In genomic region chr17:42891539-42892152, GRCh38 we compare ENCODE assay signal across 12 cellular contexts. TPM values are rescaled to one million over a fixed set of nuclear protein-coding genes. Genes with fewer than 3 reads are reported as not detected.
DNase-seq lines count a peak whose midpoint lies in the region; ATAC-seq, FAIRE-seq and TF ChIP-seq lines count a peak whose summit lies in the region.
"Had no signal": no experiment of that assay in that cellular context is flagged by ENCODE, and none has a peak within 500 bp of the region (broad histone marks: within the 10 kb centered on the region; RNA-seq: fewer than 3 reads in every experiment).

No MANE protein-coding gene starts in this region.

- H3K4me1 ChIP-seq in endothelial cell of umbilical vein (ENCODE audit: control insufficient read depth, extremely low read depth, insufficient read depth, low read length) (peaks cover 25% of the 10 kb centered on the region), mesenchymal stem cell (ENCODE audit: control insufficient read depth, insufficient read depth, low read depth, low read length) (peaks cover 8% of the 10 kb centered on the region), subcutaneous abdominal adipose tissue (ENCODE audit: control insufficient read depth in 5 of 5, insufficient read depth in 5 of 5, low read length in 5 of 5) (peaks cover 6 to 58% (median 53%) of the 10 kb centered on the region in 5 donors)

- no peak overlapping the region for H3K27ac Mint-ChIP-seq in natural killer cell

- H2AFZ ChIP-seq in endothelial cell of umbilical vein (ENCODE audit: low read depth, low read length), result peak overlapping the region; percentile 12
- no peak overlapping the region for H2AFZ ChIP-seq in mesenchymal stem cell (ENCODE audit: low read depth, low read length)

- H2BK15ac ChIP-seq in mesenchymal stem cell (ENCODE audit: low read depth, poor library complexity, severe bottlenecking), result no peak overlapping the region

- H3K4ac ChIP-seq in mesenchymal stem cell (ENCODE audit: low read depth in 1 of 2, low read length in 2 of 2), result no peak overlapping the region

- POLR2A ChIA-PET in endothelial cell of umbilical vein (lab: Charles Lee), result no interaction called here

- no peak overlapping the region for H3K4me3 Mint-ChIP-seq in natural killer cell
- H3K4me3 Mint-ChIP-seq: central memory CD8-positive, alpha-beta T cell had no signal

- TF ChIP-seq CTCF in endothelial cell of umbilical vein (IDR thresholded peaks at IDR 0.05; ENCODE audit: extremely low read depth in 1 of 2, insufficient read depth in 1 of 2, low read depth in 1 of 2, low read length in 2 of 2) (no peak), natural killer cell (IDR thresholded peaks at IDR 0.05) (no peak)

- no peaks in the 10 kb centered on the region for H3K79me2 ChIP-seq in endothelial cell of umbilical vein (ENCODE audit: control insufficient read depth, insufficient read depth, low read length)

- CTCF ChIA-PET in endothelial cell of umbilical vein (lab: Charles Lee), result interaction anchor here (0.6 to 1.6 kb wide), 3 partner anchors 13 to 120 kb away, joined by 3 to 6 read pairs (median 4); no protein-coding TSS in a partner anchor

- H2BK120ac ChIP-seq in mesenchymal stem cell (ENCODE audit: low read depth, low read length), result no peak overlapping the region

- H4K91ac ChIP-seq in mesenchymal stem cell (ENCODE audit: low read length), result no peak overlapping the region

- WGBS in mesenchymal stem cell, result 28% methylated on average over 10 of the region's 10 CpGs

- H3K27me3 Mint-ChIP-seq in natural killer cell (ENCODE audit: low read depth in 2 of 2), result peaks cover 0 to 5% of the 10 kb centered on the region in 2 donors

- H3K4me2 ChIP-seq in endothelial cell of umbilical vein (ENCODE audit: insufficient read depth, low read length) (no peak overlapping the region), mesenchymal stem cell (ENCODE audit: low read length, poor library complexity, severe bottlenecking) (no peak overlapping the region)

- H3K27me3 ChIP-seq in endothelial cell of umbilical vein (ENCODE audit: control insufficient read depth in 2 of 2, insufficient read depth in 2 of 2, low read length in 2 of 2), result no peaks in the 10 kb centered on the region
- no peaks in the 10 kb centered on the region for H3K27me3 ChIP-seq in mesenchymal stem cell (ENCODE audit: control insufficient read depth in 1 of 2, insufficient read depth in 1 of 2, low read length in 2 of 2)
- no peaks in the 10 kb centered on the region for H3K27me3 ChIP-seq in subcutaneous abdominal adipose tissue (ENCODE audit: control insufficient read depth in 5 of 5, insufficient read depth in 4 of 5, low read length in 5 of 5)

- H3K4me3 ChIP-seq in endothelial cell of umbilical vein (replicated peaks in 1 of 3; ENCODE audit: insufficient read depth in 1 of 3, low read depth in 1 of 3, low read length in 3 of 3), result no peak overlapping the region
- no peak overlapping the region for H3K4me3 ChIP-seq in mesenchymal stem cell (ENCODE audit: insufficient read depth in 1 of 2, low read depth in 1 of 2, low read length in 2 of 2)
- no peak overlapping the region for H3K4me3 ChIP-seq in subcutaneous abdominal adipose tissue (ENCODE audit: low read depth in 1 of 5, low read length in 5 of 5)

- H4K8ac ChIP-seq in mesenchymal stem cell (ENCODE audit: low read length), result no peak overlapping the region

- H3K9me3 ChIP-seq in endothelial cell of umbilical vein (replicated peaks; ENCODE audit: control insufficient read depth, insufficient read depth, low read length) (no peaks in the 10 kb centered on the region), mesenchymal stem cell (ENCODE audit: control insufficient read depth, low read length) (no peaks in the 10 kb centered on the region), subcutaneous abdominal adipose tissue (ENCODE audit: control insufficient read depth in 5 of 5, low read length in 5 of 5) (no peaks in the 10 kb centered on the region)

- no peak for TF ChIP-seq POLR2A in endothelial cell of umbilical vein (IDR thresholded peaks at IDR 0.05; ENCODE audit: low read depth, low read length)
- no peak for TF ChIP-seq POLR2A in GM18505 (IDR thresholded peaks at IDR 0.05; ENCODE audit: borderline replicate concordance, extremely low read depth, insufficient read depth, insufficient read length)

- H3K27ac ChIP-seq in endothelial cell of umbilical vein (ENCODE audit: insufficient read depth, low read depth, low read length), result no peak overlapping the region
- H3K27ac ChIP-seq in mesenchymal stem cell (ENCODE audit: low read length, poor library complexity, severe bottlenecking), result no peak overlapping the region
- H3K27ac ChIP-seq in subcutaneous abdominal adipose tissue (ENCODE audit: low read depth, low read length), result peak overlapping the region; percentile 89

- intact Hi-C loops in endothelial cell of umbilical vein (cut with micrococcal nuclease) (no loop called here), natural killer cell (cut with micrococcal nuclease) (no loop called here)

- no peaks in the 10 kb centered on the region for H3K36me3 ChIP-seq in endothelial cell of umbilical vein (ENCODE audit: control insufficient read depth in 2 of 2, extremely low read depth in 1 of 2, insufficient read depth in 2 of 2, low read length in 2 of 2)
- H3K36me3 ChIP-seq in mesenchymal stem cell (ENCODE audit: control insufficient read depth in 1 of 2, insufficient read depth in 2 of 2, low read depth in 1 of 2, low read length in 2 of 2), result no peaks in the 10 kb centered on the region
- H3K36me3 ChIP-seq in subcutaneous abdominal adipose tissue (ENCODE audit: control insufficient read depth in 5 of 5, insufficient read depth in 5 of 5, low read length in 5 of 5), result no peaks in the 10 kb centered on the region

- no peak overlapping the region for H2AK5ac ChIP-seq in mesenchymal stem cell (ENCODE audit: low read length, severe bottlenecking)

- H3K9ac ChIP-seq in endothelial cell of umbilical vein (replicated peaks; ENCODE audit: extremely low read depth, insufficient read depth, low read length) (no peak overlapping the region), mesenchymal stem cell (ENCODE audit: low read length) (peak overlapping the region; percentile 45), subcutaneous abdominal adipose tissue (ENCODE audit: low read length in 5 of 5) (peak overlapping the region in 4 of 5 donors; percentile 38 to 79 (median 66))

- no peak overlapping the region for H3K23ac ChIP-seq in mesenchymal stem cell (ENCODE audit: low read length in 2 of 2)

- no peaks in the 10 kb centered on the region for H4K20me1 ChIP-seq in endothelial cell of umbilical vein (replicated peaks; ENCODE audit: control insufficient read depth, extremely low read depth, insufficient read depth, low read length)

- dilution Hi-C loops in endothelial cell of umbilical vein (cut with MboI; ENCODE audit: extremely low pct_ligation_motif_present, low sequenced_read_pairs), result no loop called here

- H2BK5ac ChIP-seq in mesenchymal stem cell (ENCODE audit: low read depth, low read length, poor library complexity, severe bottlenecking), result no peak overlapping the region

- DNase-seq in M059J (ENCODE audit: low read depth) (peak; percentile 35), endothelial cell of umbilical vein (ENCODE audit: low read depth, low spot score) (no peak), mesenchymal stem cell (peak; percentile 60), natural killer cell (no peak)
- DNase-seq in activated effector memory CD4-positive, alpha-beta T cell treated with anti-CD3 and anti-CD28 coated beads, Interleukin-2, amount 50 U/mL, for 16 hours, result no peak

- H2BK12ac ChIP-seq in mesenchymal stem cell (ENCODE audit: low read length in 2 of 2), result no peak overlapping the region

- H3K79me1 ChIP-seq in mesenchymal stem cell (replicated peaks; ENCODE audit: low read length, poor library complexity, severe bottlenecking), result no peaks in the 10 kb centered on the region

- H3K9me1 ChIP-seq in endothelial cell of umbilical vein (replicated peaks; ENCODE audit: control insufficient read depth, extremely low read depth, insufficient read depth, low read length), result no peaks in the 10 kb centered on the region

- H3K18ac ChIP-seq in mesenchymal stem cell (ENCODE audit: low read depth in 1 of 2, low read length in 2 of 2), result no peak overlapping the region

- H3K9me3 Mint-ChIP-seq in natural killer cell, result no peaks in the 10 kb centered on the region
- H3K9me3 Mint-ChIP-seq: central memory CD8-positive, alpha-beta T cell had no signal

- BruUV-seq in endothelial cell of umbilical vein (replicated peaks; lab: Mats Ljungman, UMichigan), result no TSS peak

- no peaks in the 10 kb centered on the region for H3K4me1 Mint-ChIP-seq in natural killer cell
- H3K4me1 Mint-ChIP-seq: central memory CD8-positive, alpha-beta T cell had no signal

- ATAC-seq in natural killer cell, result no peak
- no peak for ATAC-seq in GM18505 (IDR thresholded peaks at IDR 0.05; ENCODE audit: unreplicated experiment)
- no peak for ATAC-seq in HG02852 (IDR thresholded peaks at IDR 0.05; ENCODE audit: unreplicated experiment)

- no peak overlapping the region for H3K14ac ChIP-seq in mesenchymal stem cell (ENCODE audit: low read length in 2 of 2)

- H3K36me3 Mint-ChIP-seq in natural killer cell, result no peaks in the 10 kb centered on the region

- no peak for FAIRE-seq in endothelial cell of umbilical vein (lab: Jason Lieb, UNC)
- FAIRE-seq: keratinocyte, RCC 7860 had no signal

RNA-seq across cellular contexts. Expression of gene G6PC1, which starts 9.0 kb away (rescaled TPM):
- not detected in 2 replicates for total RNA-seq in M059J (2014; rRNA removed; shearing (Covaris generic))
- not detected in 2 replicates for total RNA-seq in endothelial cell of umbilical vein
- not detected in 2 replicates for polyA plus RNA-seq in endothelial cell of umbilical vein
- polyA plus RNA-seq in endothelial cell of umbilical vein (2011; cell fraction: cytosol; rRNA removed), result not detected in 2 replicates
- polyA plus RNA-seq in endothelial cell of umbilical vein (2011; cell fraction: nucleus; rRNA removed), result not detected in 2 replicates
- 0.11 TPM in 1 of 2 replicates, not detected in the other for polyA plus RNA-seq in endothelial cell of umbilical vein (2012)
- not detected in 2 replicates for polyA minus RNA-seq in endothelial cell of umbilical vein
- not detected for polyA minus RNA-seq in endothelial cell of umbilical vein (2011; cell fraction: cytosol; rRNA and poly(A)+ RNA removed)
- not detected in 2 replicates for polyA minus RNA-seq in endothelial cell of umbilical vein (2011; cell fraction: nucleus; rRNA and poly(A)+ RNA removed)
- not detected for polyA plus RNA-seq in mesenchymal stem cell (2013, experiment 1 of 2)
- polyA plus RNA-seq in mesenchymal stem cell (2013, experiment 2 of 2), result not detected
- total RNA-seq in natural killer cell, result not detected
- total RNA-seq: activated CD8-positive, alpha-beta memory T cell treated with anti-CD3 and anti-CD28 coated beads for 36 hours had no signal
- polyA plus RNA-seq: keratinocyte had no signal

RNA-seq across cellular contexts. Expression of gene AOC3, which starts 40.6 kb away (rescaled TPM):
- 0.02 TPM in 1 of 2 replicates, not detected in the other for total RNA-seq in M059J (2014; rRNA removed; shearing (Covaris generic))
- total RNA-seq in endothelial cell of umbilical vein (0.27 and 0.44 TPM in 2 replicates), natural killer cell (1 to 10 TPM in 1 of 3 donors, under 1 TPM in 2; 0.52 to 1.0 (median 0.73) TPM)
- 0.11 and 0.19 TPM in 2 replicates for polyA plus RNA-seq in endothelial cell of umbilical vein
- 0.06 and 0.11 TPM in 2 replicates for polyA plus RNA-seq in endothelial cell of umbilical vein (2011; cell fraction: cytosol; rRNA removed)
- 1.3 and 1.6 TPM in 2 replicates for polyA plus RNA-seq in endothelial cell of umbilical vein (2011; cell fraction: nucleus; rRNA removed)
- polyA plus RNA-seq in endothelial cell of umbilical vein (2012), result 0.16 and 0.20 TPM in 2 replicates
- polyA minus RNA-seq in endothelial cell of umbilical vein, result 0.11 and 0.32 TPM in 2 replicates
- polyA minus RNA-seq in endothelial cell of umbilical vein (2011; cell fraction: cytosol; rRNA and poly(A)+ RNA removed), result not detected
- 0.38 and 0.43 TPM in 2 replicates for polyA minus RNA-seq in endothelial cell of umbilical vein (2011; cell fraction: nucleus; rRNA and poly(A)+ RNA removed)
- 0.12 TPM for polyA plus RNA-seq in mesenchymal stem cell (2013, experiment 1 of 2)
- polyA plus RNA-seq in mesenchymal stem cell (2013, experiment 2 of 2), result 0.08 TPM

RNA-seq across cellular contexts. Expression of gene AOC2, which starts 47.3 kb away (rescaled TPM):
- not detected in 2 replicates for total RNA-seq in M059J (2014; rRNA removed; shearing (Covaris generic))
- total RNA-seq in endothelial cell of umbilical vein, result 1.6 and 1.9 TPM in 2 replicates
- 0.62 and 0.65 TPM in 2 replicates for polyA plus RNA-seq in endothelial cell of umbilical vein
- polyA plus RNA-seq in endothelial cell of umbilical vein (2011; cell fraction: cytosol; rRNA removed), result 0.28 and 0.34 TPM in 2 replicates
- polyA plus RNA-seq in endothelial cell of umbilical vein (2011; cell fraction: nucleus; rRNA removed), result 2.7 and 3.2 TPM in 2 replicates
- polyA plus RNA-seq in endothelial cell of umbilical vein (2012), result 0.53 and 0.63 TPM in 2 replicates
- polyA minus RNA-seq in endothelial cell of umbilical vein, result 1.3 and 2.4 TPM in 2 replicates
- polyA minus RNA-seq in endothelial cell of umbilical vein (2011; cell fraction: cytosol; rRNA and poly(A)+ RNA removed), result 0.51 TPM
- 3.8 and 4.3 TPM in 2 replicates for polyA minus RNA-seq in endothelial cell of umbilical vein (2011; cell fraction: nucleus; rRNA and poly(A)+ RNA removed)
- polyA plus RNA-seq in mesenchymal stem cell (2013, experiment 1 of 2), result 0.35 TPM
- 0.19 TPM for polyA plus RNA-seq in mesenchymal stem cell (2013, experiment 2 of 2)
- total RNA-seq in natural killer cell, result 1 to 10 TPM; 3.0 to 3.9 (median 3.5) TPM

RNA-seq across cellular contexts. Expression of gene PSME3, which starts 58.4 kb away (rescaled TPM):
- 79.3 and 139 TPM in 2 replicates for total RNA-seq in M059J (2014; rRNA removed; shearing (Covaris generic))
- 126 and 133 TPM in 2 replicates for total RNA-seq in endothelial cell of umbilical vein
- 94.7 and 98.4 TPM in 2 replicates for polyA plus RNA-seq in endothelial cell of umbilical vein
- polyA plus RNA-seq in endothelial cell of umbilical vein (2011; cell fraction: cytosol; rRNA removed), result 97.2 and 101 TPM in 2 replicates
- 60.6 and 69.5 TPM in 2 replicates for polyA plus RNA-seq in endothelial cell of umbilical vein (2011; cell fraction: nucleus; rRNA removed)
- 132 and 187 TPM in 2 replicates for polyA plus RNA-seq in endothelial cell of umbilical vein (2012)
- polyA minus RNA-seq in endothelial cell of umbilical vein, result 65.4 and 67.3 TPM in 2 replicates
- polyA minus RNA-seq in endothelial cell of umbilical vein (2011; cell fraction: cytosol; rRNA and poly(A)+ RNA removed), result 66.8 TPM
- 31.5 and 41.9 TPM in 2 replicates for polyA minus RNA-seq in endothelial cell of umbilical vein (2011; cell fraction: nucleus; rRNA and poly(A)+ RNA removed)
- polyA plus RNA-seq in mesenchymal stem cell (2013, experiment 1 of 2), result 108 TPM
- polyA plus RNA-seq in mesenchymal stem cell (2013, experiment 2 of 2), result 107 TPM
- 10 to 100 TPM; 82.8 to 92.5 (median 90.6) TPM for total RNA-seq in natural killer cell

Comparison
In these comparisons a context has a peak if more than half of its experiments do, and no peak if none do; other contexts are left out.
1. DNase-seq: peak in M059J (single experiment) and mesenchymal stem cell (single experiment); none in endothelial cell of umbilical vein (single experiment), natural killer cell (single experiment) and activated effector memory CD4-positive, alpha-beta T cell treated with anti-CD3 and anti-CD28 coated beads, Interleukin-2, amount 50 U/mL, for 16 hours (single experiment).